7 cellular contexts compared by ENCODE assay signal in the genomic region with DNA sequence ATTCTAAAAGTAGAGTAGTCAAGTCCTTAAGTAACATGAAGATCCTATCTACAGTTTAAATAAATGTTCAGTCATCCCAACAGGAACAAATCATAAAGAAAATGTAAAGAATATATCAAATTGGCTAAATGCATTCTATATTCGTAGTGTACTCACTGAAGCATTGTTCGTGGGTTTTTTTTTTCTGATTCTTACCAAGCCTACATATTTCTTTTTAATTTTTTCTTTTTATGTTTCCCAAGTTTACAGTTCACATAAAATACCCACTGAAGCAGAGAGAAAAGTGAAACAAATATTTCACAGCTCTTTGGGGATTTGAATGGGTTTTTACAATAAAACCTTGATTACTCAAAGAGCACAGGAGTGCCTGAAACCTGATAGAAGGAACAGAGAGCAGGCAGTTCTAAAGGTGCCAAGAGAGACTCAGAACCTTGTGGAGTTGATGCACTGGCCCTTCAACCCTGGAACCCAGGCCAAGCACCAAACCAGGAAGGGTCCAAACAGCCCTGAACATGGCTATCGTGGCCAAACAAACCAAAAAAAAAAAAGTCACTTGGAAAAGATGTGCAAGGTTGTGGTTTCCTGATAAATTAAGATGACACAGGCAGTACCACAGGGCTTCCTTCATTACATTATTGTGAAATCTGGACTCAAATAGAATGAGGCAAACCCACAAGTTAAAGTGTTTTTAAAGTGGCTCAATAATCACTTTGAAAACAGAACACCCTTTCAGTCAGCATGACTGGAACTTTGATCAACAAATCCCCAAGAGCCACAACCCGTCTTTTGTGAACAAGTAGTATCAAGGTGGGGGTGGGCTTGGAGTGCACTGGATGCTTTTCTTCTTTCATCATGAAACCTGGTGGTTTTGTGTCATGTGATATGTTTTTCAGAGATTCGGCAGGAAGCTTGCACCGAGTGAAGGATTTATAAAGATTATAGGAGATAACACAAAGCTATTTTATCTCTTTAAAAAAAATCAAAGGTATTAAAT.
DNase-seq lines count a peak whose midpoint lies in the region; ATAC-seq and TF ChIP-seq lines count a peak whose summit lies in the region.

No MANE protein-coding gene starts in this region.

- DNase-seq in GM13977 (ENCODE audit: low spot score) (peak; percentile 19), T-cell (peak in 32 of 34 experiments; percentile 6 to 81 (median 49)), foreskin melanocyte (peak; percentile 78), Peyer's patch (no peak), HEK293T (ENCODE audit: extremely low spot score) (no peak)

- peak overlapping the region; percentile 28 to 58 (median 34) for H3K4me3 Mint-ChIP-seq in T-cell
- peak overlapping the region; percentile 35 for H3K4me3 Mint-ChIP-seq in stimulated activated naive CD8-positive, alpha-beta T cell treated with anti-CD3 and anti-CD28 coated beads, Interleukin-15, Interleukin-2, amounts not matched to agents 100 ng/mL and 50 ng/mL, for 24 hours

- H3K27ac Mint-ChIP-seq in T-cell, result peak overlapping the region; percentile 82
- H3K27ac Mint-ChIP-seq in stimulated activated naive CD8-positive, alpha-beta T cell treated with anti-CD3 and anti-CD28 coated beads, Interleukin-15, Interleukin-2, amounts not matched to agents 100 ng/mL and 50 ng/mL, for 24 hours, result peak overlapping the region; percentile 75

- no peak overlapping the region for H3K4me3 ChIP-seq in Peyer's patch

- in situ Hi-C loops in GM13977 (cut with MboI; ENCODE audit: low pct_unique_long_range_greater_than_20kb, low sequenced_read_pairs, unreplicated experiment), result no loop called here

- TF ChIP-seq POLR2A in Peyer's patch (IDR thresholded peaks at IDR 0.05), result no peak

- H3K9me3 ChIP-seq in Peyer's patch, result no peaks in the 10 kb centered on the region

- peaks cover 0 to 5% (median 4%) of the 10 kb centered on the region in 3 donors for H3K9me3 Mint-ChIP-seq in T-cell
- peaks cover 5% of the 10 kb centered on the region for H3K9me3 Mint-ChIP-seq in stimulated activated naive CD8-positive, alpha-beta T cell treated with anti-CD3 and anti-CD28 coated beads, Interleukin-15, Interleukin-2, amounts not matched to agents 100 ng/mL and 50 ng/mL, for 24 hours

- no peaks in the 10 kb centered on the region for H3K27me3 Mint-ChIP-seq in T-cell
- H3K27me3 Mint-ChIP-seq in stimulated activated naive CD8-positive, alpha-beta T cell treated with anti-CD3 and anti-CD28 coated beads, Interleukin-15, Interleukin-2, amounts not matched to agents 100 ng/mL and 50 ng/mL, for 24 hours, result no peaks in the 10 kb centered on the region

- no peaks in the 10 kb centered on the region for H3K4me1 ChIP-seq in Peyer's patch

- TF ChIP-seq CTCF in GM13977 (IDR thresholded peaks at IDR 0.05; ENCODE audit: extremely low read depth, insufficient read depth, missing control alignments) (no peak), Peyer's patch (IDR thresholded peaks at IDR 0.05) (no peak)

- POLR2A ChIA-PET in T-cell (lab: Charles Lee), result interaction anchor here in 1 of 2 donors (0.6 kb wide), 1 partner anchor 338 kb away, joined by 3 read pairs; no protein-coding TSS in a partner anchor
- POLR2A ChIA-PET in HEK293T (lab: Yijun Ruan, JAX), result no interaction called here

- CTCF ChIA-PET in T-cell (lab: Charles Lee), result interaction anchor here (0.5 to 0.6 kb wide), 4 partner anchors 9 to 986 kb away, joined by 3 to 8 read pairs (median 3); no protein-coding TSS in a partner anchor
- CTCF ChIA-PET in HEK293T (lab: Yijun Ruan, JAX), result interaction anchor here (0.6 kb wide), 1 partner anchor 104 kb away, joined by 3 read pairs; no protein-coding TSS in a partner anchor

- ATAC-seq in HG03432 (IDR thresholded peaks at IDR 0.05; ENCODE audit: unreplicated experiment) (peak; percentile 72), T-cell (replicated peaks in 1 of 4) (peak; percentile 80 to 95 (median 85))

- no peaks in the 10 kb centered on the region for H3K36me3 ChIP-seq in Peyer's patch

- H3K36me3 Mint-ChIP-seq in T-cell, result no peaks in the 10 kb centered on the region
- no peaks in the 10 kb centered on the region for H3K36me3 Mint-ChIP-seq in stimulated activated naive CD8-positive, alpha-beta T cell treated with anti-CD3 and anti-CD28 coated beads, Interleukin-15, Interleukin-2, amounts not matched to agents 100 ng/mL and 50 ng/mL, for 24 hours (ENCODE audit: low read depth)

- H3K27me3 ChIP-seq in Peyer's patch, result no peaks in the 10 kb centered on the region

- no peak overlapping the region for H3K27ac ChIP-seq in Peyer's patch

- H3K4me1 Mint-ChIP-seq in T-cell, result peaks cover 28 to 44% (median 30%) of the 10 kb centered on the region in 3 donors
- peaks cover 22% of the 10 kb centered on the region for H3K4me1 Mint-ChIP-seq in stimulated activated naive CD8-positive, alpha-beta T cell treated with anti-CD3 and anti-CD28 coated beads, Interleukin-15, Interleukin-2, amounts not matched to agents 100 ng/mL and 50 ng/mL, for 24 hours (ENCODE audit: low read depth)

TF ChIP-seq in HEK293T, 16 proteins besides CTCF, POLR2A, EP300 and RAD21:
- TF ChIP-seq SUZ12 (IDR thresholded peaks at IDR 0.05) (no peak), BHLHE40 (IDR thresholded peaks at IDR 0.05; ENCODE audit: borderline replicate concordance) (no peak), TARDBP (IDR thresholded peaks at IDR 0.05) (no peak), HDGF (IDR thresholded peaks at IDR 0.05; ENCODE audit: borderline replicate concordance) (no peak), ELF4 (IDR thresholded peaks at IDR 0.05) (no peak), PKNOX1 (IDR thresholded peaks at IDR 0.05) (no peak), ZNF384 (IDR thresholded peaks at IDR 0.05) (no peak), NFRKB (IDR thresholded peaks at IDR 0.05) (no peak), FOXA1 (IDR thresholded peaks at IDR 0.05) (no peak), SP1 (IDR thresholded peaks at IDR 0.05) (no peak), ARNT (IDR thresholded peaks at IDR 0.05) (no peak), L3MBTL2 (conservative IDR thresholded peaks at IDR 0.05) (no peak), CTBP1 (IDR thresholded peaks at IDR 0.05; ENCODE audit: borderline replicate concordance) (no peak), LEF1 (IDR thresholded peaks at IDR 0.05; ENCODE audit: borderline replicate concordance) (no peak)

Comparison
In these comparisons a context has a peak if more than half of its experiments do, and no peak if none do; other contexts are left out.
1. DNase-seq: peak in GM13977 (single experiment), T-cell (32 of 34) and foreskin melanocyte (single experiment); none in Peyer's patch (0 of 3) and HEK293T (single experiment).